ENCODE assay signal across 15 cellular contexts in genomic region chr1:53408755-53409129, GRCh38. TPM values are rescaled to one million over a fixed set of nuclear protein-coding genes. Genes with fewer than 3 reads are reported as not detected.
A peak's percentile ranks its signal among the peaks of the same experiment; 100 is the strongest.
DNase-seq lines count a peak whose midpoint lies in the region; ATAC-seq and TF ChIP-seq lines count a peak whose summit lies in the region.
"Had no signal": no experiment of that assay in that cellular context is flagged by ENCODE, and none has a peak within 500 bp of the region (broad histone marks: within the 10 kb centered on the region; RNA-seq: fewer than 3 reads in every experiment).

No MANE protein-coding gene starts in this region.

- peak overlapping the region in 1 of 8 donors; percentile 99 for H3K27ac Mint-ChIP-seq in CD8-positive, alpha-beta memory T cell
- H3K27ac Mint-ChIP-seq in central memory CD8-positive, alpha-beta T cell (ENCODE audit: low read depth): peak overlapping the region; percentile 97
- no peak overlapping the region for H3K27ac Mint-ChIP-seq in osteocyte (ENCODE audit: unreplicated experiment)
- H3K27ac Mint-ChIP-seq: GM23338 had no signal

- no peak overlapping the region for H3K4me3 Mint-ChIP-seq in CD8-positive, alpha-beta memory T cell
- H3K4me3 Mint-ChIP-seq in central memory CD8-positive, alpha-beta T cell: no peak overlapping the region
- no peak overlapping the region for H3K4me3 Mint-ChIP-seq in osteocyte (ENCODE audit: unreplicated experiment)
- H3K4me3 Mint-ChIP-seq: GM23338 had no signal

- H3K27me3 ChIP-seq in CD8-positive, alpha-beta memory T cell (ENCODE audit: insufficient read depth, low read length, poor library complexity, severe bottlenecking): no peaks in the 10 kb centered on the region
- H3K27me3 ChIP-seq: BE2C had no signal

- no peaks in the 10 kb centered on the region for H3K36me3 Mint-ChIP-seq in CD8-positive, alpha-beta memory T cell
- peaks cover 3% of the 10 kb centered on the region for H3K36me3 Mint-ChIP-seq in central memory CD8-positive, alpha-beta T cell (ENCODE audit: insufficient read depth)
- no peaks in the 10 kb centered on the region for H3K36me3 Mint-ChIP-seq in osteocyte (ENCODE audit: unreplicated experiment)

- peaks cover 0 to 1% of the 10 kb centered on the region in 2 donors for H3K27me3 Mint-ChIP-seq in CD8-positive, alpha-beta memory T cell
- H3K27me3 Mint-ChIP-seq in central memory CD8-positive, alpha-beta T cell: no peaks in the 10 kb centered on the region
- peaks cover 37% of the 10 kb centered on the region for H3K27me3 Mint-ChIP-seq in osteocyte (ENCODE audit: unreplicated experiment)

- CTCF ChIA-PET in CD8-positive, alpha-beta memory T cell (lab: Charles Lee): interaction anchor here (1.3 to 1.7 kb wide), 3 partner anchors 12 to 131 kb away, joined by 4 to 5 read pairs (median 4); no protein-coding TSS in a partner anchor

- peaks cover 60% of the 10 kb centered on the region for H3K4me1 ChIP-seq in CD8-positive, alpha-beta memory T cell (ENCODE audit: insufficient read depth, low read length)

- peaks cover 51 to 63% (median 60%) of the 10 kb centered on the region in 3 donors for H3K4me1 Mint-ChIP-seq in CD8-positive, alpha-beta memory T cell
- H3K4me1 Mint-ChIP-seq in central memory CD8-positive, alpha-beta T cell: peaks cover 64% of the 10 kb centered on the region
- peaks cover 38% of the 10 kb centered on the region for H3K4me1 Mint-ChIP-seq in osteocyte (ENCODE audit: unreplicated experiment)

- POLR2A ChIA-PET in CD8-positive, alpha-beta memory T cell (lab: Charles Lee): interaction anchor here (0.6 to 1.4 kb wide), 2 partner anchors 18 to 81 kb away, joined by 3 to 8 read pairs; partner anchors contain the start of gene LRP8

- no peaks in the 10 kb centered on the region for H3K9me3 Mint-ChIP-seq in CD8-positive, alpha-beta memory T cell
- no peaks in the 10 kb centered on the region for H3K9me3 Mint-ChIP-seq in central memory CD8-positive, alpha-beta T cell
- H3K9me3 Mint-ChIP-seq in osteocyte (ENCODE audit: unreplicated experiment): no peaks in the 10 kb centered on the region
- H3K9me3 Mint-ChIP-seq: GM23338 had no signal

- TF ChIP-seq CTCF in osteocyte (IDR thresholded peaks at IDR 0.05): no peak

- H3K36me3 ChIP-seq in CD8-positive, alpha-beta memory T cell (ENCODE audit: insufficient read depth, low read length): no peaks in the 10 kb centered on the region
- H3K36me3 ChIP-seq: BE2C had no signal

- H3K27ac ChIP-seq in CD8-positive, alpha-beta memory T cell (ENCODE audit: low read depth, low read length): peak overlapping the region; percentile 55

- no peak for ATAC-seq in central memory CD8-positive, alpha-beta T cell (replicated peaks; ENCODE audit: extremely low read depth, poor library complexity, severe bottlenecking)
- no peak for ATAC-seq in GM19452 (IDR thresholded peaks at IDR 0.05; ENCODE audit: unreplicated experiment)
- no peak for ATAC-seq in esophagus mucosa

- no peaks in the 10 kb centered on the region for H3K9me3 ChIP-seq in CD8-positive, alpha-beta memory T cell (ENCODE audit: low read length)
- H3K9me3 ChIP-seq: A549, BE2C had no signal

- DNase-seq in CD8-positive, alpha-beta memory T cell: no peak
- no peak for DNase-seq in central memory CD8-positive, alpha-beta T cell (ENCODE audit: low spot score in 2 of 2)
- DNase-seq in osteocyte (ENCODE audit: extremely low spot score, unreplicated experiment) (peak; percentile 57), ureter (ENCODE audit: low spot score) (peak; percentile 12), hypothalamus (lab: John Stamatoyannopoulos, UW) (no peak)
- DNase-seq: BE2C, DMS 273 treated with DMSO at 0.1 percent for 48 hours had no signal

- H3K4me3 ChIP-seq in CD8-positive, alpha-beta memory T cell (ENCODE audit: low read length): no peak overlapping the region
- H3K4me3 ChIP-seq: A549, GM23338 had no signal

RNA-seq across cellular contexts. Expression of gene DMRTB1, which starts 50.5 kb away (rescaled TPM):
- total RNA-seq in CD8-positive, alpha-beta memory T cell: not detected
- polyA plus RNA-seq in CD8-positive, alpha-beta memory T cell: not detected
- total RNA-seq in osteocyte: not detected in 2 replicates
- not detected for total RNA-seq in ureter
- total RNA-seq in esophagus mucosa: not detected
- total RNA-seq: Daoy, HT-29, IMR-90 had no signal
- polyA plus RNA-seq: A549, AG04450, IMR-90 had no signal

Comparison
In these comparisons a context has a peak if more than half of its experiments do, and no peak if none do; other contexts are left out.
1. DNase-seq: peak in osteocyte (single experiment) and ureter (single experiment); none in CD8-positive, alpha-beta memory T cell (0 of 5), central memory CD8-positive, alpha-beta T cell (0 of 2) and hypothalamus (0 of 51).